Comparison of ENCODE assay signal across 1 cellular context in genomic region chr2:99545066-99545465, GRCh38.
TF ChIP-seq lines count a peak whose summit lies in the region.

No MANE protein-coding gene starts in this region.

TF ChIP-seq in GM23338, 12 proteins besides CTCF, POLR2A, EP300 and RAD21 (continued from another document):
- TF ChIP-seq ZNF462 (CRISPR knock-in tag; IDR thresholded peaks at IDR 0.05) (no peak), ETS1 (IDR thresholded peaks at IDR 0.05) (no peak)
- TF ChIP-seq, protein P1, sequence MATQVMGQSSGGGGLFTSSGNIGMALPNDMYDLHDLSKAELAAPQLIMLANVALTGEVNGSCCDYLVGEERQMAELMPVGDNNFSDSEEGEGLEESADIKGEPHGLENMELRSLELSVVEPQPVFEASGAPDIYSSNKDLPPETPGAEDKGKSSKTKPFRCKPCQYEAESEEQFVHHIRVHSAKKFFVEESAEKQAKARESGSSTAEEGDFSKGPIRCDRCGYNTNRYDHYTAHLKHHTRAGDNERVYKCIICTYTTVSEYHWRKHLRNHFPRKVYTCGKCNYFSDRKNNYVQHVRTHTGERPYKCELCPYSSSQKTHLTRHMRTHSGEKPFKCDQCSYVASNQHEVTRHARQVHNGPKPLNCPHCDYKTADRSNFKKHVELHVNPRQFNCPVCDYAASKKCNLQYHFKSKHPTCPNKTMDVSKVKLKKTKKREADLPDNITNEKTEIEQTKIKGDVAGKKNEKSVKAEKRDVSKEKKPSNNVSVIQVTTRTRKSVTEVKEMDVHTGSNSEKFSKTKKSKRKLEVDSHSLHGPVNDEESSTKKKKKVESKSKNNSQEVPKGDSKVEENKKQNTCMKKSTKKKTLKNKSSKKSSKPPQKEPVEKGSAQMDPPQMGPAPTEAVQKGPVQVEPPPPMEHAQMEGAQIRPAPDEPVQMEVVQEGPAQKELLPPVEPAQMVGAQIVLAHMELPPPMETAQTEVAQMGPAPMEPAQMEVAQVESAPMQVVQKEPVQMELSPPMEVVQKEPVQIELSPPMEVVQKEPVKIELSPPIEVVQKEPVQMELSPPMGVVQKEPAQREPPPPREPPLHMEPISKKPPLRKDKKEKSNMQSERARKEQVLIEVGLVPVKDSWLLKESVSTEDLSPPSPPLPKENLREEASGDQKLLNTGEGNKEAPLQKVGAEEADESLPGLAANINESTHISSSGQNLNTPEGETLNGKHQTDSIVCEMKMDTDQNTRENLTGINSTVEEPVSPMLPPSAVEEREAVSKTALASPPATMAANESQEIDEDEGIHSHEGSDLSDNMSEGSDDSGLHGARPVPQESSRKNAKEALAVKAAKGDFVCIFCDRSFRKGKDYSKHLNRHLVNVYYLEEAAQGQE (IDR thresholded peaks at IDR 0.05; ENCODE audit: unreplicated experiment): no peak
